8 cellular contexts compared by ENCODE assay signal in genomic region chr9:72526901-72527800, GRCh38. TPM values are rescaled to one million over a fixed set of nuclear protein-coding genes. Genes with fewer than 3 reads are reported as not detected.
DNase-seq lines count a peak whose midpoint lies in the region; ATAC-seq and TF ChIP-seq lines count a peak whose summit lies in the region.

No MANE protein-coding gene starts in this region.

- peaks cover 4% of the 10 kb centered on the region in 2 donors for H3K36me3 Mint-ChIP-seq in activated T-cell treated with anti-CD3 and anti-CD28 coated beads, Interleukin-2, amount 50 U/mL, for 72 hours (ENCODE audit: insufficient read depth in 2 of 2)

- H2AFZ ChIP-seq in neural cell (ENCODE audit: low read depth, low read length): peak overlapping the region; percentile 73

- TF ChIP-seq RAD21 in neural cell (conservative IDR thresholded peaks at IDR 0.05): no peak

- no peaks in the 10 kb centered on the region for H3K9me2 ChIP-seq in neural cell (ENCODE audit: insufficient read depth, low read length)

- H3K9ac ChIP-seq in neural cell (ENCODE audit: low read length): peak overlapping the region; percentile 53

- H3K27ac ChIP-seq in neural cell (ENCODE audit: low read length): peak overlapping the region; percentile 41

- no peaks in the 10 kb centered on the region for H3F3A ChIP-seq in neural cell (ENCODE audit: insufficient read depth, low read length, poor library complexity, severe bottlenecking)

- peak overlapping the region; percentile 93 for H3K27ac Mint-ChIP-seq in activated T-cell treated with anti-CD3 and anti-CD28 coated beads, Interleukin-2, amount 50 U/mL, for 72 hours

- H3K36me3 ChIP-seq in neural cell (ENCODE audit: insufficient read depth, low read length): no peaks in the 10 kb centered on the region

- no peaks in the 10 kb centered on the region for H3K79me2 ChIP-seq in neural cell (replicated peaks; ENCODE audit: insufficient read depth, low read length)

- H3K9me3 Mint-ChIP-seq in activated T-cell treated with anti-CD3 and anti-CD28 coated beads, Interleukin-2, amount 50 U/mL, for 72 hours: no peaks in the 10 kb centered on the region

- peak; percentile 49 for TF ChIP-seq EP300 in neural cell (conservative IDR thresholded peaks at IDR 0.05; ENCODE audit: poor library complexity, severe bottlenecking)

- no peak for TF ChIP-seq CTCF in fibroblast of mammary gland (conservative IDR thresholded peaks at IDR 0.05; ENCODE audit: control insufficient read depth, insufficient read depth, low read depth, low read length)
- TF ChIP-seq CTCF in neural cell (IDR thresholded peaks at IDR 0.05; ENCODE audit: poor library complexity, severe bottlenecking): no peak

- peak overlapping the region; percentile 47 for H3K4me2 ChIP-seq in neural cell (ENCODE audit: low read length)

- no peaks in the 10 kb centered on the region for H3K27me3 ChIP-seq in neural cell (ENCODE audit: insufficient read depth, low read depth, low read length)

- H3K4me3 Mint-ChIP-seq in activated T-cell treated with anti-CD3 and anti-CD28 coated beads, Interleukin-2, amount 50 U/mL, for 72 hours: peak overlapping the region; percentile 81 to 83

- H3K27me3 Mint-ChIP-seq in activated T-cell treated with anti-CD3 and anti-CD28 coated beads, Interleukin-2, amount 50 U/mL, for 72 hours (ENCODE audit: low read depth): no peaks in the 10 kb centered on the region

- no peaks in the 10 kb centered on the region for H3K9me3 ChIP-seq in neural cell (ENCODE audit: low read length)

- ATAC-seq in HG02678 (IDR thresholded peaks at IDR 0.05; ENCODE audit: unreplicated experiment): peak; percentile 83
- peak; percentile 93 to 95 for ATAC-seq in activated T-cell treated with anti-CD3 and anti-CD28 coated beads, Interleukin-2, amount 50 U/mL, for 72 hours (replicated peaks in 1 of 2)
- ATAC-seq in stimulated activated naive CD8-positive, alpha-beta T cell treated with anti-CD3 and anti-CD28 coated beads, Interleukin-15, Interleukin-2, amounts not matched to agents 100 U/mL and 50 U/mL, for 24 hours: peak; percentile 96

- H4K20me1 ChIP-seq in neural cell (ENCODE audit: insufficient read depth): no peaks in the 10 kb centered on the region

- DNase-seq in NCI-H2081 (lab: John Stamatoyannopoulos, UW) (peak; percentile 13 to 35), NCI-H2081 treated with DMSO at 0.1 percent for 48 hours (lab: John Stamatoyannopoulos, UW) (no peak), NCI-H526 treated with DMSO at 0.1 percent for 48 hours (lab: John Stamatoyannopoulos, UW) (peak; percentile 35), fibroblast of mammary gland (ENCODE audit: low read depth) (peak; percentile 91)
- DNase-seq in activated T-cell treated with anti-CD3 and anti-CD28 coated beads, Interleukin-2, amount 50 U/mL, for 72 hours: peak; percentile 80 to 86
- peak; percentile 78 for DNase-seq in stimulated activated naive CD8-positive, alpha-beta T cell treated with anti-CD3 and anti-CD28 coated beads, Interleukin-15, Interleukin-2, amounts not matched to agents 100 U/mL and 50 U/mL, for 24 hours

- peak overlapping the region; percentile 18 for H3K4me3 ChIP-seq in fibroblast of mammary gland (ENCODE audit: control insufficient read depth, low read depth, low read length)
- H3K4me3 ChIP-seq in neural cell (ENCODE audit: low read length): peak overlapping the region; percentile 58

- peaks cover 49% of the 10 kb centered on the region for H3K4me1 Mint-ChIP-seq in activated T-cell treated with anti-CD3 and anti-CD28 coated beads, Interleukin-2, amount 50 U/mL, for 72 hours (ENCODE audit: low read depth)

TF ChIP-seq in neural cell, 6 proteins besides CTCF, POLR2A, EP300 and RAD21:
- TF ChIP-seq, protein P1, sequence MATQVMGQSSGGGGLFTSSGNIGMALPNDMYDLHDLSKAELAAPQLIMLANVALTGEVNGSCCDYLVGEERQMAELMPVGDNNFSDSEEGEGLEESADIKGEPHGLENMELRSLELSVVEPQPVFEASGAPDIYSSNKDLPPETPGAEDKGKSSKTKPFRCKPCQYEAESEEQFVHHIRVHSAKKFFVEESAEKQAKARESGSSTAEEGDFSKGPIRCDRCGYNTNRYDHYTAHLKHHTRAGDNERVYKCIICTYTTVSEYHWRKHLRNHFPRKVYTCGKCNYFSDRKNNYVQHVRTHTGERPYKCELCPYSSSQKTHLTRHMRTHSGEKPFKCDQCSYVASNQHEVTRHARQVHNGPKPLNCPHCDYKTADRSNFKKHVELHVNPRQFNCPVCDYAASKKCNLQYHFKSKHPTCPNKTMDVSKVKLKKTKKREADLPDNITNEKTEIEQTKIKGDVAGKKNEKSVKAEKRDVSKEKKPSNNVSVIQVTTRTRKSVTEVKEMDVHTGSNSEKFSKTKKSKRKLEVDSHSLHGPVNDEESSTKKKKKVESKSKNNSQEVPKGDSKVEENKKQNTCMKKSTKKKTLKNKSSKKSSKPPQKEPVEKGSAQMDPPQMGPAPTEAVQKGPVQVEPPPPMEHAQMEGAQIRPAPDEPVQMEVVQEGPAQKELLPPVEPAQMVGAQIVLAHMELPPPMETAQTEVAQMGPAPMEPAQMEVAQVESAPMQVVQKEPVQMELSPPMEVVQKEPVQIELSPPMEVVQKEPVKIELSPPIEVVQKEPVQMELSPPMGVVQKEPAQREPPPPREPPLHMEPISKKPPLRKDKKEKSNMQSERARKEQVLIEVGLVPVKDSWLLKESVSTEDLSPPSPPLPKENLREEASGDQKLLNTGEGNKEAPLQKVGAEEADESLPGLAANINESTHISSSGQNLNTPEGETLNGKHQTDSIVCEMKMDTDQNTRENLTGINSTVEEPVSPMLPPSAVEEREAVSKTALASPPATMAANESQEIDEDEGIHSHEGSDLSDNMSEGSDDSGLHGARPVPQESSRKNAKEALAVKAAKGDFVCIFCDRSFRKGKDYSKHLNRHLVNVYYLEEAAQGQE (IDR thresholded peaks at IDR 0.05; ENCODE audit: borderline replicate concordance): peak; percentile 77
- peak; percentile 29 for TF ChIP-seq SMC3 (conservative IDR thresholded peaks at IDR 0.05; ENCODE audit: poor library complexity)
- TF ChIP-seq MXI1 (conservative IDR thresholded peaks at IDR 0.05; ENCODE audit: poor library complexity, severe bottlenecking): no peak
- no peak for TF ChIP-seq TAF1 (IDR thresholded peaks at IDR 0.05; ENCODE audit: low read depth)
- TF ChIP-seq EZH2 (IDR thresholded peaks at IDR 0.05; ENCODE audit: borderline replicate concordance, insufficient read depth, low read length, poor library complexity, severe bottlenecking): no peak
- TF ChIP-seq POLR2AphosphoS5 (IDR thresholded peaks at IDR 0.05): peak; percentile 54

RNA-seq across cellular contexts. Expression of gene TMC1, which starts 5.7 kb away (rescaled TPM):
- total RNA-seq in activated T-cell treated with anti-CD3 and anti-CD28 coated beads, Interleukin-2, amount 50 U/mL, for 72 hours: under 1 TPM in 1 of 2 donors, not detected in 1; 0.43 TPM
- not detected in 2 replicates for polyA plus RNA-seq in neural cell
- polyA minus RNA-seq in neural cell: not detected in 2 replicates
